ENCODE assay signal across 16 cellular contexts in genomic region chr2:71749671-71750101, GRCh38.
DNase-seq lines count a peak whose midpoint lies in the region; ATAC-seq, FAIRE-seq and TF ChIP-seq lines count a peak whose summit lies in the region.
"Had no signal": no experiment of that assay in that cellular context is flagged by ENCODE, and none has a peak within 500 bp of the region (broad histone marks: within the 10 kb centered on the region; RNA-seq: fewer than 3 reads in every experiment).

No MANE protein-coding gene starts in this region.

- H3K4me1 ChIP-seq in ascending aorta: peaks cover 14 to 23% of the 10 kb centered on the region in 2 donors

- BruUV-seq in Calu3 (replicated peaks; lab: Mats Ljungman, UMichigan): no TSS peak

- H3K9me3 ChIP-seq in ascending aorta: no peaks in the 10 kb centered on the region
- H3K9me3 ChIP-seq: neutrophil, SJSA1 had no signal

- H3K27me3 Mint-ChIP-seq in Calu3 (ENCODE audit: unreplicated experiment): peaks cover 9% of the 10 kb centered on the region

- TF ChIP-seq POLR2A in H54 (IDR thresholded peaks at IDR 0.05; ENCODE audit: low read depth, low read length): no peak

- DNase-seq in AG10803 (ENCODE audit: low read depth) (peak; percentile 48), LoVo (ENCODE audit: low spot score) (peak; percentile 19), amniotic epithelial cell (ENCODE audit: low read depth) (peak; percentile 8), medulla oblongata (ENCODE audit: extremely low spot score) (peak; percentile 21), ascending aorta (ENCODE audit: low spot score in 2 of 2) (no peak), Calu3 (no peak), H54 (ENCODE audit: insufficient read length, low spot score) (no peak)
- DNase-seq: activated T-cell treated with anti-CD3 and anti-CD28 coated beads, Interleukin-2, amount 50 U/mL, for 4 hours; DND-41; effector CD8-positive, alpha-beta T cell; H9; heart right ventricle had no signal

- no peak overlapping the region for H3K27ac Mint-ChIP-seq in Calu3 (ENCODE audit: unreplicated experiment)

- H3K4me3 Mint-ChIP-seq in Calu3 (ENCODE audit: low read depth, unreplicated experiment): no peak overlapping the region
- H3K4me3 Mint-ChIP-seq: activated T-cell treated with anti-CD3 and anti-CD28 coated beads, Interleukin-2, amount 50 U/mL, for 4 hours; H9 had no signal

- ATAC-seq in GM21528 (IDR thresholded peaks at IDR 0.05; ENCODE audit: low FRiP score, unreplicated experiment): no peak
- ATAC-seq: activated CD4-positive, CD25-positive, alpha-beta regulatory T cell treated with anti-CD3 and anti-CD28 coated beads, Interleukin-2, amount 50 U/mL, for 24 hours; activated T-cell treated with anti-CD3 and anti-CD28 coated beads, Interleukin-2, amount 50 U/mL, for 4 hours had no signal

- no peak for FAIRE-seq in H54 (lab: Jason Lieb, UNC)

- H3K4me1 Mint-ChIP-seq in Calu3 (ENCODE audit: low read depth, unreplicated experiment): peaks cover 34% of the 10 kb centered on the region

- H3K27ac ChIP-seq in ascending aorta: no peak overlapping the region
- H3K27ac ChIP-seq: heart right ventricle, neutrophil, SJSA1 had no signal

- peaks cover 4% of the 10 kb centered on the region for H3K9me3 Mint-ChIP-seq in Calu3 (ENCODE audit: low read depth, unreplicated experiment)

- H3K36me3 Mint-ChIP-seq in Calu3 (ENCODE audit: insufficient read depth, unreplicated experiment): no peaks in the 10 kb centered on the region

- no peaks in the 10 kb centered on the region for H3K36me3 ChIP-seq in ascending aorta
- H3K36me3 ChIP-seq: heart right ventricle, neutrophil, SJSA1 had no signal

- no peaks in the 10 kb centered on the region for H3K27me3 ChIP-seq in ascending aorta
- H3K27me3 ChIP-seq: heart right ventricle, SJSA1 had no signal

- TF ChIP-seq CTCF in AG10803 (conservative IDR thresholded peaks at IDR 0.05; ENCODE audit: low read length) (no peak), ascending aorta (IDR thresholded peaks at IDR 0.05) (no peak), Calu3 (IDR thresholded peaks at IDR 0.05; ENCODE audit: unreplicated experiment) (no peak)

- CTCF ChIA-PET in Calu3 (lab: Charles Lee): interaction anchor here (0.6 kb wide), 1 partner anchor 522 kb away, joined by 3 read pairs; the partner anchor contains the start of gene PAIP2B

- H3K4me3 ChIP-seq in AG10803 (ENCODE audit: low read length) (no peak overlapping the region), ascending aorta (no peak overlapping the region)
- H3K4me3 ChIP-seq: heart right ventricle, SJSA1 had no signal

- intact Hi-C loops in ascending aorta (cut with DNase I): no loop called here
- intact Hi-C loops in Calu3 (cut with micrococcal nuclease; ENCODE audit: unreplicated experiment): no loop called here

Comparison
In these comparisons a context has a peak if more than half of its experiments do, and no peak if none do; other contexts are left out.
1. DNase-seq: peak in AG10803 (single experiment), LoVo (single experiment), amniotic epithelial cell (single experiment) and medulla oblongata (single experiment); none in ascending aorta (0 of 2), Calu3 (single experiment) and H54 (single experiment).